Comparison of ENCODE assay signal across 8 cellular contexts in the genomic region with DNA sequence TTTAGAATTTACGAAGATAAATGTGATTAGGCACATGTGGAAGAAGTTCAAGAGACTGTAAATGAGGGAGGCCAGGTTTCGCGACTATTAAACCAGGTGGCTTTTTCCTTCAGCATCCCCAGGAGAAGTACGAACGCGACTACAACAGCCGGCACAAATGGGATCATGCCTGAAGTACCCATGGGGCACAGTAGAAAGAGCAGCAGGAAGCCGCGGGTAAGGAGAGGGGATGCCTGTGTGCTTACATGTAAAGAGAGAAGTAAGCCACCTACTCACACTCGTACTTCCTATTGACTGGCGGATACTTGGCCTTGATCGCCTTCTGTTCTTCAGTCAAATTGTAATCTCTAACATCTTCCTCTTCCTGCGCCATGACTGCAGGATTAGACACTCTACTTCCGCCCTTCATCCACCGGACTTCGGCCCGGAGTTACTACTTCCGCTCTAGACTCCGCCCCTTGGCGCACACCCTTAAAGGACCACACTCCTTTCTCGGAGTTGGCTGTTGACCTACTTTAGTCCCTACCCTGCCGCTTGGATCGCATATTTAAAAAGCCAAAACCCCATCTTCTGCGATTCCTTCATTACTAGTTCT. TPM values are rescaled to one million over a fixed set of nuclear protein-coding genes. Genes with fewer than 3 reads are reported as not detected.
A peak's percentile ranks its signal among the peaks of the same experiment; 100 is the strongest.
DNase-seq lines count a peak whose midpoint lies in the region; ATAC-seq and TF ChIP-seq lines count a peak whose summit lies in the region.

A gene (minus strand): TSS at position 394 of the 595 bp plus-strand sequence. CDS start 21 bp downstream, at position 373.

- ATAC-seq in GM18498 (IDR thresholded peaks at IDR 0.05; ENCODE audit: unreplicated experiment) (peak; percentile 67), HG02938 (IDR thresholded peaks at IDR 0.05; ENCODE audit: unreplicated experiment) (peak; percentile 56), HG03442 (IDR thresholded peaks at IDR 0.05; ENCODE audit: unreplicated experiment) (no peak)

- peaks cover 21% of the 10 kb centered on the region for H4K20me1 ChIP-seq in hepatocyte (ENCODE audit: insufficient read depth, poor library complexity, severe bottlenecking)

- H3K4me1 ChIP-seq in hepatocyte (ENCODE audit: insufficient read depth): peaks cover 18% of the 10 kb centered on the region

- peak within 1 kb of the TSS; percentile 90 for H3K4me2 ChIP-seq in hepatocyte

- H3K79me2 ChIP-seq in hepatocyte: peaks cover 80% of the 10 kb centered on the region

- no peak for TF ChIP-seq CTCF in hepatocyte (IDR thresholded peaks at IDR 0.05; ENCODE audit: poor library complexity)

- no peaks in the 10 kb centered on the region for H3K9me3 ChIP-seq in hepatocyte (ENCODE audit: low read depth)

- H3K27ac ChIP-seq in hepatocyte: peak within 1 kb of the TSS; percentile 99

- peaks cover 4% of the 10 kb centered on the region for H3K36me3 ChIP-seq in hepatocyte (replicated peaks; ENCODE audit: insufficient read depth, low read depth)

- no peaks in the 10 kb centered on the region for H3K27me3 ChIP-seq in hepatocyte

- peak within 1 kb of the TSS; percentile 93 for H2AFZ ChIP-seq in hepatocyte

- DNase-seq in NCI-H2029 (lab: John Stamatoyannopoulos, UW): peak; percentile 88
- peak; percentile 87 for DNase-seq in T-helper 22 cell (ENCODE audit: low read depth)
- DNase-seq in astrocyte of the hippocampus (ENCODE audit: low read depth, low spot score): peak; percentile 95
- peak; percentile 96 for DNase-seq in hepatocyte (ENCODE audit: low spot score)
- DNase-seq in renal cortical epithelial cell (ENCODE audit: low read depth): peak; percentile 91

- H3K9me2 ChIP-seq in hepatocyte (replicated peaks; ENCODE audit: insufficient read depth): no peaks in the 10 kb centered on the region

- peak within 1 kb of the TSS; percentile 76 for H3K4me3 ChIP-seq in hepatocyte

- WGBS in hepatocyte (ENCODE audit: low lambda C conversion rate, missing lambda C conversion rate): under 1% methylated on average over 24 of the region's 24 CpGs

RNA-seq across cellular contexts. Expression of the gene that starts here (rescaled TPM):
- total RNA-seq in hepatocyte (65.1 and 70.1 TPM in 2 replicates), renal cortical epithelial cell (50.9 and 51.1 TPM in 2 replicates)
- 62.7 and 64.6 TPM in 2 replicates for polyA plus RNA-seq in hepatocyte
